2 cellular contexts compared by ENCODE assay signal in genomic region chr14:30588873-30589272, GRCh38.
TF ChIP-seq lines count a peak whose summit lies in the region.

No MANE protein-coding gene starts in this region.

TF ChIP-seq in A549, 52 proteins besides CTCF, POLR2A, EP300 and RAD21:
- TF ChIP-seq RCOR1 (IDR thresholded peaks at IDR 0.05; ENCODE audit: low read depth, low read length) (no peak), EHMT2 (IDR thresholded peaks at IDR 0.05; ENCODE audit: low read depth) (no peak), SREBF2 (IDR thresholded peaks at IDR 0.05) (no peak), EHF (CRISPR knock-in tag; IDR thresholded peaks at IDR 0.05) (no peak), REST (IDR thresholded peaks at IDR 0.05) (no peak), FOSB (CRISPR knock-in tag; IDR thresholded peaks at IDR 0.05) (no peak), HOXB5 (CRISPR knock-in tag; IDR thresholded peaks at IDR 0.05) (no peak), HOXB13 (CRISPR knock-in tag; IDR thresholded peaks at IDR 0.05; ENCODE audit: low read depth) (no peak), SMC3 (IDR thresholded peaks at IDR 0.05) (no peak), TFCP2L1 (CRISPR knock-in tag; IDR thresholded peaks at IDR 0.05) (no peak), KDM1A (IDR thresholded peaks at IDR 0.05; ENCODE audit: low read depth) (no peak)

TF ChIP-seq in IMR-90, 13 proteins besides CTCF, POLR2A, EP300 and RAD21:
- TF ChIP-seq CEBPB (IDR thresholded peaks at IDR 0.05; ENCODE audit: low read depth, low read length): no peak
- TF ChIP-seq BHLHE40 (IDR thresholded peaks at IDR 0.05; ENCODE audit: low read depth, low read length): no peak
- TF ChIP-seq FOS (IDR thresholded peaks at IDR 0.05; ENCODE audit: low read depth, low read length): no peak
- TF ChIP-seq CHD1 (IDR thresholded peaks at IDR 0.05; ENCODE audit: low read depth, low read length): no peak
- no peak for TF ChIP-seq RFX5 (IDR thresholded peaks at IDR 0.05; ENCODE audit: low read depth, low read length)
- TF ChIP-seq MAZ (IDR thresholded peaks at IDR 0.05; ENCODE audit: borderline replicate concordance, low read depth, low read length): no peak
- no peak for TF ChIP-seq USF2 (IDR thresholded peaks at IDR 0.05; ENCODE audit: low read depth, low read length)
